8 cellular contexts compared by ENCODE assay signal in the genomic region with DNA sequence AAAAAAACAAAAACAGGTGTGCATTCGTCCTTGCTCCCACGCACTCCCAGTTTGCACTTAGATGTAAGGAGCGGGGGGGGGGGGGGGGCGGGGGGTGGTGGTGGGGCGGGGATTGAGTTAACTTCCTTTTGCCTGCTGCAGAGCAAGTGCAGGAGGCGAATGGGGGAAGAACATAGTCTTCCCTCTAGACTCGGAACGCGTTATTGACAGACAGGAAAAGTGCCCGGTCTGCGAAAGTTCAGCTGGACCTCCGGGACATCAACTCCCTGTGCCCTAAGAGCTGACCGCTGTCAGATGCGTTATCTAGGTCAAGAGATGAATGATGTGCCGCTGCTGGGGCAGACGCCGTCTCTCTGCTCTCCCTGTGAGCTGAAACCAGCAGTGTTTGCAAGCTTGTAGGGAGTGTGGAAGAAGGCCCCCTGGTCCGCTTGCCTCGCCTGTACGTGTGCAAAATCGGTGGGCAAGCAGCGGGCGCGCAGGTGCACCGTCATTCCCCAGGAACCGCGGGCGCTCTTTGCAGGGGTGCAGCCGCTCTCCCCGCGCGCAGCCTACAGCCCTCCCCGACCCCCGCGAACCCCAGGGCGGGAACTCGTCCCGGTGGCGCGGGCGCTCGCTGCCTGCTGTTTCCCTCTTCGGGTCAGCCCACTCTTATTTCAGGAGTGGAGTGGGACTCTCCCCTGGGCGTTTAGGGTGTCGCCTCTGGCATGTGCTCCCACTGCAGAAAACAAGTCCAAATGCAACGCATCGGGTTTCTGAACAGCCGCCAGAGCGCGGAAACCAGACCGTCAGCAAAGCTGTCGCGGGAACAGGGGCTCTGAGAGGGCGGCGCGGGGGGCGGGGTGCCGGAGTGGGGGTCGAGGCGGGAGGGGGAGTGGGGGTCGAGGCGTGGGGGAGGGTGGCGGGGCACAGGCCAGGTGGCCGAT. TPM values are rescaled to one million over a fixed set of nuclear protein-coding genes. Genes with fewer than 3 reads are reported as not detected.
DNase-seq lines count a peak whose midpoint lies in the region; ATAC-seq and TF ChIP-seq lines count a peak whose summit lies in the region.

No MANE protein-coding gene starts in this region.

- peaks cover 19% of the 10 kb centered on the region for H3K4me1 ChIP-seq in PC-3 (ENCODE audit: insufficient read depth, low read length)

- CTCF ChIA-PET in PC-3 (lab: Charles Lee), result interaction anchor here (0.5 to 1.1 kb wide), 3 partner anchors 91 to 1210 kb away, joined by 4 to 6 read pairs (median 4); a partner anchor contains a TSS

- peaks cover 22% of the 10 kb centered on the region for H3K79me2 ChIP-seq in PC-3 (ENCODE audit: low read length)

- H3K4me3 ChIP-seq in PC-3 (ENCODE audit: low read length), result peak overlapping the region; percentile 65

- TF ChIP-seq CTCF in PC-3 (conservative IDR thresholded peaks at IDR 0.05; ENCODE audit: low read depth, low read length), result no peak

- BruUV-seq in PC-3 (replicated peaks; lab: Mats Ljungman, UMichigan), result no TSS peak

- H3K9me3 ChIP-seq in PC-3 (ENCODE audit: low read length), result no peaks in the 10 kb centered on the region

- H3K9me2 ChIP-seq in PC-3 (replicated peaks; ENCODE audit: low read length), result no peaks in the 10 kb centered on the region

- ATAC-seq in PC-3, result no peak
- ATAC-seq in GM21723 (IDR thresholded peaks at IDR 0.05; ENCODE audit: unreplicated experiment), result no peak
- ATAC-seq in GM18861 (IDR thresholded peaks at IDR 0.05; ENCODE audit: unreplicated experiment), result no peak

- H3K36me3 ChIP-seq in PC-3 (ENCODE audit: low read depth, low read length), result no peaks in the 10 kb centered on the region

- H3K27ac ChIP-seq in PC-3 (ENCODE audit: low read length), result no peak overlapping the region

- peak in 2 of 3 experiments; percentile 49 to 51 for DNase-seq in NCI-H1417 (lab: John Stamatoyannopoulos, UW)
- DNase-seq in NCI-H1417 treated with DMSO at 0.1 percent for 48 hours (lab: John Stamatoyannopoulos, UW), result no peak
- peak; percentile 30 for DNase-seq in PC-3
- DNase-seq in astrocyte of the hippocampus (ENCODE audit: low read depth, low spot score), result peak; percentile 53
- peak; percentile 44 for DNase-seq in iris pigment epithelial cell (ENCODE audit: low read depth)
- peak in 3 of 4 experiments; percentile 26 to 31 (median 28) for DNase-seq in stimulated activated CD4-positive, alpha-beta T cell treated with anti-CD3 and anti-CD28 coated beads, Interleukin-1b, Interleukin-23, amount 100 ng/mL, for 24 hours (ENCODE audit: low read depth in 4 of 4, low spot score in 1 of 4)

- POLR2A ChIA-PET in PC-3 (lab: Charles Lee; ENCODE audit: unreplicated experiment), result no interaction called here

- intact Hi-C loops in PC-3 (cut with micrococcal nuclease), result loop anchor here (1.0 to 5.0 kb wide), 3 partner anchors 59 to 91 kb away; no protein-coding TSS in a partner anchor

- peak overlapping the region; percentile 87 for H3K4me2 ChIP-seq in PC-3 (ENCODE audit: low read length)

- no peak overlapping the region for H3K9ac ChIP-seq in PC-3 (ENCODE audit: low read length)

- H3K27me3 ChIP-seq in PC-3 (ENCODE audit: low read length), result no peaks in the 10 kb centered on the region

- peaks cover 8% of the 10 kb centered on the region for H4K20me1 ChIP-seq in PC-3 (ENCODE audit: low read length)

- H3F3A ChIP-seq in PC-3 (ENCODE audit: low read length, unreplicated experiment), result no peaks in the 10 kb centered on the region

- peak overlapping the region; percentile 48; the same call in 1 of the 2 replicates for H2AFZ ChIP-seq in PC-3 (ENCODE audit: low read length)

RNA-seq across cellular contexts. Expression of a gene that starts 1.9 kb away (rescaled TPM):
- 19.5 and 22.7 TPM in 2 replicates for total RNA-seq in PC-3 (2014; rRNA removed)
